In the genomic region with DNA sequence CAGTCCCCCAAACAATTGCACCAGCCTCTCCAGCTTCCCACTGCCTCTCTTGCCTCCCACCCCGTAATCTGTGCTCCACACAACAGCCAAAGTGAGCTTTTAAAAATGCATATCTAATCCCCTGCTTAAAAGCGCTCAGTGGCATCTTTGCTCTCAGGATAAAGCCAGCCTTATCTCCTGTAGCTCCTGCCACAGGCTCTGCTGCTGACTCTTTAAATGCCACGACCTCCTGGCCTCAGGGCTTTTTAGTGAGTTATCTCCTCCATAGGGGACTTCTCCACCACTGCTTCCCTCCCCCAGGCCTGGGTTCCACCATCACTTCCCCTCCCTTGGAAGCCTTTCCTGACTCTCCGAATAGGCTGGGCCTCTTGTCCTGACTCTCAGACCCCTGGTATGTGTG, we compare ENCODE assay signal across 1 cellular context.
TF ChIP-seq lines count a peak whose summit lies in the region.

No MANE protein-coding gene starts in this region.

TF ChIP-seq in H1, 55 proteins besides CTCF, POLR2A, EP300 and RAD21 (continued from another document):
- TF ChIP-seq, protein P1, sequence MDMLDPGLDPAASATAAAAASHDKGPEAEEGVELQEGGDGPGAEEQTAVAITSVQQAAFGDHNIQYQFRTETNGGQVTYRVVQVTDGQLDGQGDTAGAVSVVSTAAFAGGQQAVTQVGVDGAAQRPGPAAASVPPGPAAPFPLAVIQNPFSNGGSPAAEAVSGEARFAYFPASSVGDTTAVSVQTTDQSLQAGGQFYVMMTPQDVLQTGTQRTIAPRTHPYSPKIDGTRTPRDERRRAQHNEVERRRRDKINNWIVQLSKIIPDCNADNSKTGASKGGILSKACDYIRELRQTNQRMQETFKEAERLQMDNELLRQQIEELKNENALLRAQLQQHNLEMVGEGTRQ (IDR thresholded peaks at IDR 0.05; ENCODE audit: low read length): no peak
- TF ChIP-seq, protein P2, sequence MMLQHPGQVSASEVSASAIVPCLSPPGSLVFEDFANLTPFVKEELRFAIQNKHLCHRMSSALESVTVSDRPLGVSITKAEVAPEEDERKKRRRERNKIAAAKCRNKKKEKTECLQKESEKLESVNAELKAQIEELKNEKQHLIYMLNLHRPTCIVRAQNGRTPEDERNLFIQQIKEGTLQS (IDR thresholded peaks at IDR 0.05; ENCODE audit: insufficient read depth, low read depth, low read length): no peak
- no peak for TF ChIP-seq SIRT6 (IDR thresholded peaks at IDR 0.05; ENCODE audit: low read length)
- no peak for TF ChIP-seq SP1 (IDR thresholded peaks at IDR 0.05; ENCODE audit: low read depth, low read length)
- no peak for TF ChIP-seq FOSL1 (IDR thresholded peaks at IDR 0.05; ENCODE audit: insufficient read depth, low read depth, low read length)
- no peak for TF ChIP-seq PHF8 (conservative IDR thresholded peaks at IDR 0.05; ENCODE audit: low read depth, low read length)
- no peak for TF ChIP-seq CTBP2 (IDR thresholded peaks at IDR 0.05; ENCODE audit: borderline replicate concordance, insufficient read depth, insufficient read length, low read length)
- no peak for TF ChIP-seq CEBPB (IDR thresholded peaks at IDR 0.05; ENCODE audit: low read depth, low read length)
